In the genomic region with DNA sequence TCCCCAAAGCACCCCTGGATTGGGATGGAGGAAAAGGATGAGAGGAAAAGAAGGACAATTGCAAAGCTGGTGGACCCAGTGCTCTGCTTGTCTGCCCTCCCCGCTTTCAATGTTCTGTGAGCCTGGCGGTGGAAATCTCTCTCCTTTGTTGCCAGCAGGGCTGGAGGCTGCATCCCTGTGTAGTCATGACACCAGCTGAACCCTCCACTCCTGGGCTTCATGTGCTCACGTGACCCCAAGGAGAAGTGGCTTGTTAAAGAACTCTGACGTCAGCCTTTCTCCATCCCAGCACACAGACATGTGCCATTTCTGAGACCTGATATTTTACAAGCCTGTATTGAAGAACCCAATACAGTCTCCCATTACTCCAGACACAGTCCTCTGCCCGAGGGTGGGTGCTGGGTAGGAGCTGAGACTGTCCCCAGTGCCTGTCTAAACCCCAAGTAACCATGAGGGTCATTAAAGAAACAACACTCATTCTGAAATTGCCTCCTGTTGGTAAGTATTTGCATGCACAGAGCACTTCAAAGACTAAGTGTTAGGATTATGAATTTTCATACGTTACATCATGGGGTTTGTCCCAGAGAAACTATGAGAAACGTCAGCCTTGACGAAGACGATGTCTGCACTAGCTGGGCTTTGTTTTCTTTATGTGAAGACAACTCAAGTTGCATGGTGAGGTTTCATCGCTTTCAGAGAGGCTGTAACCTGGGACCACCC, we compare ENCODE assay signal across 13 cellular contexts. TPM values are rescaled to one million over a fixed set of nuclear protein-coding genes. Genes with fewer than 3 reads are reported as not detected.
A peak's percentile ranks its signal among the peaks of the same experiment; 100 is the strongest.
DNase-seq lines count a peak whose midpoint lies in the region; ATAC-seq and TF ChIP-seq lines count a peak whose summit lies in the region.
"Had no signal": no experiment of that assay in that cellular context is flagged by ENCODE, and none has a peak within 500 bp of the region (broad histone marks: within the 10 kb centered on the region; RNA-seq: fewer than 3 reads in every experiment).

No MANE protein-coding gene starts in this region.

- no peak overlapping the region for H3K4me2 ChIP-seq in MM.1S (ENCODE audit: low read depth, low read length)

- H3K4me3 Mint-ChIP-seq in immature natural killer cell = no peak overlapping the region
- H3K4me3 Mint-ChIP-seq: WTC11 had no signal

- H3K9me2 ChIP-seq in MM.1S (replicated peaks; ENCODE audit: insufficient read depth, low read length) = no peaks in the 10 kb centered on the region

- no peaks in the 10 kb centered on the region for H3K4me1 Mint-ChIP-seq in immature natural killer cell
- H3K4me1 Mint-ChIP-seq: WTC11 had no signal

- H3K27me3 ChIP-seq in MM.1S (replicated peaks; ENCODE audit: insufficient read depth, low read length) = no peaks in the 10 kb centered on the region
- H3K27me3 ChIP-seq: sigmoid colon, tibial artery had no signal

- TF ChIP-seq CTCF in MM.1S (IDR thresholded peaks at IDR 0.05; ENCODE audit: low read length) = no peak

- H3K9me3 Mint-ChIP-seq in immature natural killer cell = no peaks in the 10 kb centered on the region

- no peaks in the 10 kb centered on the region for H3K79me2 ChIP-seq in MM.1S (ENCODE audit: low read length)

- H3K27me3 Mint-ChIP-seq in immature natural killer cell (ENCODE audit: low read depth in 3 of 3) = peaks cover 0 to 5% (median 3%) of the 10 kb centered on the region in 3 donors

- no peaks in the 10 kb centered on the region for H3K9me3 ChIP-seq in MM.1S (replicated peaks; ENCODE audit: insufficient read depth, low read length)
- H3K9me3 ChIP-seq: sigmoid colon, tibial artery had no signal

- no peaks in the 10 kb centered on the region for H4K20me1 ChIP-seq in MM.1S (ENCODE audit: insufficient read depth, low read length)

- H3K27ac ChIP-seq in MM.1S (ENCODE audit: low read length) = no peak overlapping the region
- H3K27ac ChIP-seq: epithelial cell of prostate, sigmoid colon, tibial artery had no signal

- no peak overlapping the region for H2AFZ ChIP-seq in MM.1S (ENCODE audit: low read length)

- H3K36me3 ChIP-seq in MM.1S (replicated peaks; ENCODE audit: insufficient read depth, low read length) = no peaks in the 10 kb centered on the region
- H3K36me3 ChIP-seq: sigmoid colon, tibial artery had no signal

- H3K4me1 ChIP-seq in MM.1S (ENCODE audit: low read length) = no peaks in the 10 kb centered on the region
- H3K4me1 ChIP-seq: sigmoid colon, tibial artery had no signal

- DNase-seq in ELR (ENCODE audit: low read depth) (peak; percentile 27), NCI-H2107 treated with DMSO at 0.1 percent for 48 hours (lab: John Stamatoyannopoulos, UW; ENCODE audit: unreplicated experiment) (peak; percentile 96), Right ventricle myocardium superior (peak; percentile 60), MM.1S (no peak), immature natural killer cell (no peak)
- DNase-seq: activated T-cell treated with anti-CD3 and anti-CD28 coated beads, Interleukin-2, amount 50 U/mL, for 48 hours; sigmoid colon had no signal

- H3K27ac Mint-ChIP-seq in immature natural killer cell = no peak overlapping the region
- H3K27ac Mint-ChIP-seq: WTC11 had no signal

- no peak overlapping the region for H3K9ac ChIP-seq in MM.1S (ENCODE audit: low read length)

- H3F3A ChIP-seq in MM.1S (ENCODE audit: insufficient read depth, low read length) = no peaks in the 10 kb centered on the region

- H3K4me3 ChIP-seq in MM.1S (ENCODE audit: low read length) = no peak overlapping the region
- H3K4me3 ChIP-seq: sigmoid colon, tibial artery had no signal

- intact Hi-C loops in Right ventricle myocardium superior (cut with DNase I) = no loop called here

- H3K36me3 Mint-ChIP-seq in immature natural killer cell = no peaks in the 10 kb centered on the region
- H3K36me3 Mint-ChIP-seq: WTC11 had no signal

- ATAC-seq in GM21786 (IDR thresholded peaks at IDR 0.05; ENCODE audit: unreplicated experiment) = peak; percentile 58
- ATAC-seq in Right ventricle myocardium superior (ENCODE audit: poor library complexity) = peak; percentile 86
- ATAC-seq in GM19328 (IDR thresholded peaks at IDR 0.05; ENCODE audit: unreplicated experiment) = no peak
- ATAC-seq in GM21619 (IDR thresholded peaks at IDR 0.05; ENCODE audit: unreplicated experiment) = no peak
- ATAC-seq: WTC11 had no signal

RNA-seq across cellular contexts. Expression of a gene that starts 21.7 kb away (rescaled TPM):
- 101 TPM for total RNA-seq in Right ventricle myocardium superior
- not detected for polyA plus RNA-seq in immature natural killer cell

Comparison
In these comparisons a context has a peak if more than half of its experiments do, and no peak if none do; other contexts are left out.
1. DNase-seq: peak in ELR (single experiment), NCI-H2107 treated with DMSO at 0.1 percent for 48 hours (single experiment) and Right ventricle myocardium superior (single experiment); none in MM.1S (single experiment) and immature natural killer cell (0 of 3).
2. ATAC-seq: peak in GM21786 (single experiment) and Right ventricle myocardium superior (single experiment); none in GM19328 (single experiment) and GM21619 (single experiment).